Comparison of ENCODE assay signal across 12 cellular contexts in genomic region chr15:66705277-66705927, GRCh38. TPM values are rescaled to one million over a fixed set of nuclear protein-coding genes. Genes with fewer than 3 reads are reported as not detected.
DNase-seq lines count a peak whose midpoint lies in the region; ATAC-seq, FAIRE-seq and TF ChIP-seq lines count a peak whose summit lies in the region.
"Had no signal": no experiment of that assay in that cellular context is flagged by ENCODE, and none has a peak within 500 bp of the region (broad histone marks: within the 10 kb centered on the region; RNA-seq: fewer than 3 reads in every experiment).

No MANE protein-coding gene starts in this region.

- H3K79me1 ChIP-seq in H1 (ENCODE audit: low read depth, low read length): no peaks in the 10 kb centered on the region

- no peak for DNase-seq in AG09309 (ENCODE audit: low read depth)
- no peak for DNase-seq in Jurkat, Clone E6-1 (ENCODE audit: low read depth, low spot score)
- DNase-seq in H1 (ENCODE audit: low read depth in 1 of 2, low spot score in 2 of 2): no peak
- no peak for DNase-seq in neural crest cell (ENCODE audit: low read depth, low spot score)
- DNase-seq in activated CD4-positive, alpha-beta T cell treated with anti-CD3 and anti-CD28 coated beads for 4 hours: no peak
- no peak for DNase-seq in CD8-positive, alpha-beta T cell
- DNase-seq in GM19238 (ENCODE audit: insufficient read length, low spot score): no peak
- DNase-seq: activated naive CD4-positive, alpha-beta T cell treated with anti-CD3 and anti-CD28 coated beads for 36 hours; midbrain; NCI-H1105; stimulated activated CD4-positive, alpha-beta T cell treated with anti-CD3 and anti-CD28 coated beads, Interleukin-2, amount 100 ng/mL, for 24 hours had no signal

- no peak overlapping the region for H3K4ac ChIP-seq in H1 (replicated peaks; ENCODE audit: insufficient read length, low read depth, low read length)

- peak overlapping the region; percentile 93 for H3K4me3 Mint-ChIP-seq in neural crest cell
- H3K4me3 Mint-ChIP-seq in CD8-positive, alpha-beta T cell: no peak overlapping the region

- peaks cover 32% of the 10 kb centered on the region for H3K4me1 Mint-ChIP-seq in neural crest cell
- H3K4me1 Mint-ChIP-seq in CD8-positive, alpha-beta T cell (ENCODE audit: low read depth): peaks cover 17% of the 10 kb centered on the region

- H3K4me3 ChIP-seq in AG09309 (ENCODE audit: control insufficient read depth, low read depth, low read length) (peak overlapping the region; percentile 79), H1 (ENCODE audit: extremely low read depth in 1 of 4, insufficient read depth in 2 of 4, low read depth in 3 of 4, low read length in 4 of 4) (no peak overlapping the region)
- peak overlapping the region; percentile 92; the same call in 1 of the 2 replicates for H3K4me3 ChIP-seq in Jurkat, Clone E6-1 (ENCODE audit: low read length)
- no peak overlapping the region for H3K4me3 ChIP-seq in CD8-positive, alpha-beta T cell (ENCODE audit: low read depth, low read length)

- H4K20me1 ChIP-seq in H1 (replicated peaks in 1 of 2; ENCODE audit: control insufficient read depth in 1 of 2, insufficient read depth in 2 of 2, low read length in 2 of 2): peaks cover 9 to 20% of the 10 kb centered on the region in 2 experiments

- no peak overlapping the region for H2AFZ ChIP-seq in H1 (ENCODE audit: low read length)

- H3K4me2 ChIP-seq in H1 (ENCODE audit: insufficient read depth in 1 of 2, low read depth in 2 of 2, low read length in 2 of 2): peak overlapping the region in 1 of 2 experiments; percentile 96; a peak in 1 of 4 replicates

- no peak for TF ChIP-seq POLR2A in H1 (IDR thresholded peaks at IDR 0.05; ENCODE audit: control extremely low read depth in 1 of 2, low read depth in 2 of 2, low read length in 2 of 2)

- CTCF ChIA-PET in H1 (lab: Charles Lee; ENCODE audit: partially characterized antibody): interaction anchor here (0.8 to 16.9 kb wide), 27 partner anchors 7 to 203 kb away, joined by 3 to 361 read pairs (median 4); no protein-coding TSS in a partner anchor
- CTCF ChIA-PET in CD8-positive, alpha-beta T cell (lab: Charles Lee): interaction anchor here (0.6 to 0.7 kb wide), 2 partner anchors 17 to 1474 kb away, joined by 3 read pairs; no protein-coding TSS in a partner anchor

- no peak overlapping the region for H3K9ac ChIP-seq in H1 (replicated peaks in 1 of 4; ENCODE audit: extremely low read depth in 1 of 4, low read depth in 3 of 4, low read length in 3 of 4)

- peak overlapping the region; percentile 61; the same call in 1 of the 2 replicates for H2BK20ac ChIP-seq in H1 (ENCODE audit: low read length)

- H2AK5ac ChIP-seq in H1 (ENCODE audit: low read depth, low read length): peak overlapping the region; percentile 44; the same call in 1 of the 2 replicates

- intact Hi-C loops in CD8-positive, alpha-beta T cell (cut with DNase I, micrococcal nuclease): loop anchor here (10.0 kb wide), 1 partner anchor 549 kb away; the partner anchor contains the start of genes AAGAB (in 2 of the 2) and IQCH (in 2 of the 2)

- no peaks in the 10 kb centered on the region for H3K9me3 ChIP-seq in H1 (ENCODE audit: insufficient read depth in 2 of 2, low read depth in 1 of 2, low read length in 1 of 2)
- H3K9me3 ChIP-seq in CD8-positive, alpha-beta T cell (ENCODE audit: low read length): no peaks in the 10 kb centered on the region

- H3K27ac ChIP-seq in H1 (ENCODE audit: low read depth, low read length): no peak overlapping the region
- no peak overlapping the region for H3K27ac ChIP-seq in CD8-positive, alpha-beta T cell (ENCODE audit: low read depth, low read length)

- no peak overlapping the region for H2BK120ac ChIP-seq in H1 (replicated peaks; ENCODE audit: low read depth, low read length)

- H4K8ac ChIP-seq in H1 (ENCODE audit: extremely low read depth, insufficient read depth, low read length): no peak overlapping the region

- POLR2A ChIA-PET in H1 (lab: Charles Lee; ENCODE audit: partially characterized antibody): interaction anchor here (0.6 to 3.5 kb wide), 4 partner anchors 19 to 358 kb away, joined by 3 to 17 read pairs (median 5); no protein-coding TSS in a partner anchor
- POLR2A ChIA-PET in CD8-positive, alpha-beta T cell (lab: Charles Lee): interaction anchor here (1.5 kb wide), 1 partner anchor 15 kb away, joined by 3 read pairs; no protein-coding TSS in a partner anchor

- H3K56ac ChIP-seq in H1 (replicated peaks; ENCODE audit: insufficient read length, low read depth, low read length): no peak overlapping the region

- FAIRE-seq in H1 (lab: Jason Lieb, UNC): no peak

- H4K91ac ChIP-seq in H1 (replicated peaks; ENCODE audit: insufficient read length, low read length): no peak overlapping the region

- H3K27me3 ChIP-seq in H1 (replicated peaks in 1 of 4; ENCODE audit: control insufficient read depth in 3 of 4, extremely low read depth in 1 of 4, insufficient read depth in 3 of 4, low read length in 3 of 4): peaks cover 18 to 38% (median 31%) of the 10 kb centered on the region in 4 experiments; a peak in 6 of 7 replicates
- H3K27me3 ChIP-seq in CD8-positive, alpha-beta T cell (ENCODE audit: insufficient read depth, low read length): peaks cover 8% of the 10 kb centered on the region

- H3K36me3 ChIP-seq in H1 (ENCODE audit: control insufficient read depth in 2 of 4, insufficient read depth in 4 of 4, low read length in 3 of 4): peaks cover 0 to 8% (median 0%) of the 10 kb centered on the region in 4 experiments; a peak in 1 of 8 replicates
- H3K36me3 ChIP-seq in CD8-positive, alpha-beta T cell (ENCODE audit: insufficient read depth, low read length): no peaks in the 10 kb centered on the region

- H3K23me2 ChIP-seq in H1 (ENCODE audit: low read depth, low read length): peaks cover 25% of the 10 kb centered on the region; the same call in 1 of the 2 replicates

- H3K79me2 ChIP-seq in H1 (ENCODE audit: control insufficient read depth in 1 of 2, insufficient read depth in 2 of 2, low read length in 2 of 2): no peaks in the 10 kb centered on the region

- no peak for TF ChIP-seq CTCF in AG09309 (IDR thresholded peaks at IDR 0.05; ENCODE audit: control insufficient read depth, insufficient read depth, low read depth, low read length, missing control alignments)
- TF ChIP-seq CTCF in H1 (IDR thresholded peaks at IDR 0.05; ENCODE audit: control extremely low read depth in 1 of 3, insufficient read depth in 1 of 3, low read depth in 1 of 3, low read length in 3 of 3): no peak
- TF ChIP-seq CTCF in neural crest cell (conservative IDR thresholded peaks at IDR 0.05): no peak
- TF ChIP-seq CTCF in CD8-positive, alpha-beta T cell (IDR thresholded peaks at IDR 0.05): no peak

- peaks cover 0 to 28% (median 16%) of the 10 kb centered on the region in 4 experiments; a peak in 6 of 7 replicates for H3K4me1 ChIP-seq in H1 (replicated peaks in 1 of 4; ENCODE audit: control insufficient read depth in 3 of 4, insufficient read depth in 4 of 4, low read length in 3 of 4)
- peaks cover 17% of the 10 kb centered on the region for H3K4me1 ChIP-seq in CD8-positive, alpha-beta T cell (ENCODE audit: insufficient read depth, low read length)

- peaks cover 24% of the 10 kb centered on the region for H3K27me3 Mint-ChIP-seq in neural crest cell (ENCODE audit: low read depth)
- peaks cover 12% of the 10 kb centered on the region for H3K27me3 Mint-ChIP-seq in CD8-positive, alpha-beta T cell (ENCODE audit: low read depth)

- TF ChIP-seq RAD21 in H1 (IDR thresholded peaks at IDR 0.05 in 1 of 2, conservative IDR thresholded peaks at IDR 0.05 in 1 of 2; ENCODE audit: low read depth in 2 of 2, low read length in 2 of 2): no peak

- peak overlapping the region; percentile 84; the same call in 1 of the 2 replicates for H2BK12ac ChIP-seq in H1 (ENCODE audit: low read depth, low read length)

- no peaks in the 10 kb centered on the region for H3K9me3 Mint-ChIP-seq in neural crest cell
- H3K9me3 Mint-ChIP-seq in CD8-positive, alpha-beta T cell: no peaks in the 10 kb centered on the region
- H3K9me3 Mint-ChIP-seq: activated naive CD4-positive, alpha-beta T cell treated with anti-CD3 and anti-CD28 coated beads for 36 hours had no signal

- WGBS in H1 (ENCODE audit: extremely low coverage in 1 of 2, insufficient coverage in 1 of 2, insufficient read length in 1 of 2, insufficient replicate concordance in 2 of 2, low coverage in 1 of 2, low lambda C conversion rate in 2 of 2, missing lambda C conversion rate in 1 of 2), 2 experiments: 90% methylated on average over 3 of the region's 3 CpGs; no CpG with 5 or more reads in 1 of the 2 experiments

- no peaks in the 10 kb centered on the region for H3K36me3 Mint-ChIP-seq in neural crest cell (ENCODE audit: low read depth)
- H3K36me3 Mint-ChIP-seq in CD8-positive, alpha-beta T cell: peaks cover 3% of the 10 kb centered on the region

- TF ChIP-seq EP300 in H1 (IDR thresholded peaks at IDR 0.05; ENCODE audit: borderline replicate concordance in 1 of 2, low read depth in 2 of 2, low read length in 2 of 2): no peak

- no peak for ATAC-seq in CD8-positive, alpha-beta T cell
- no peak for ATAC-seq in HG03196 (IDR thresholded peaks at IDR 0.05; ENCODE audit: unreplicated experiment)

- H3K23ac ChIP-seq in H1 (ENCODE audit: insufficient read length): no peak overlapping the region

- H2BK5ac ChIP-seq in H1 (ENCODE audit: low read depth, low read length): no peak overlapping the region

- no peak overlapping the region for H3K27ac Mint-ChIP-seq in neural crest cell (ENCODE audit: unreplicated experiment)
- H3K27ac Mint-ChIP-seq in CD8-positive, alpha-beta T cell: no peak overlapping the region
- H3K27ac Mint-ChIP-seq: activated naive CD4-positive, alpha-beta T cell treated with anti-CD3 and anti-CD28 coated beads for 36 hours had no signal

- no peak overlapping the region for H4K5ac ChIP-seq in H1 (ENCODE audit: insufficient read length, low read depth, low read length)

- H3K14ac ChIP-seq in H1 (ENCODE audit: insufficient read length): no peak overlapping the region

- 0 out of 2 replicates have a peak overlapping the region, but pooled peaks have one; percentile 81 for H2BK15ac ChIP-seq in H1 (ENCODE audit: low read length)

- no peak overlapping the region for H3K18ac ChIP-seq in H1 (ENCODE audit: extremely low read depth, low read length)

TF ChIP-seq in H1, 55 proteins besides CTCF, POLR2A, EP300 and RAD21 (continues in another document):
- TF ChIP-seq KDM4A (IDR thresholded peaks at IDR 0.05; ENCODE audit: low read depth, low read length, severe bottlenecking) (no peak), EGR1 (IDR thresholded peaks at IDR 0.05; ENCODE audit: borderline replicate concordance, low read depth, low read length) (no peak)

RNA-seq across cellular contexts. Expression of gene SMAD6, which starts 3.4 kb away (rescaled TPM):
- polyA plus RNA-seq in Jurkat, Clone E6-1 (2012; ENCODE audit: insufficient read depth, insufficient read length): 4.9 TPM
- 7.0 and 7.6 TPM in 2 replicates for total RNA-seq in H1 (2021; fragmentation: NEBNext Ultra II Directional; extraction: Animal tissue kit (Norgen Biotek cat#: 25700))
- polyA plus RNA-seq in H1 (2011; rRNA removed): 1.8 and 3.4 TPM in 2 replicates
- 2.6 TPM for polyA plus RNA-seq in H1 (2011; cell fraction: cytosol; rRNA removed)
- polyA plus RNA-seq in H1 (2011; cell fraction: nucleus; rRNA removed): 11.4 TPM
- polyA plus RNA-seq in H1 (2012, experiment 1 of 2): 2.9 to 3.9 TPM (median 3.1 TPM) in 4 replicates
- 2.1 TPM for polyA plus RNA-seq in H1 (2012, experiment 2 of 2)
- 1.9 TPM for polyA plus RNA-seq in H1 (2013, experiment 1 of 2)
- polyA plus RNA-seq in H1 (2013, experiment 2 of 2): 2.1 TPM
- polyA minus RNA-seq in H1 (2011; rRNA and poly(A)+ RNA removed): 3.9 and 6.1 TPM in 2 replicates
- 6.3 TPM for polyA minus RNA-seq in H1 (2011; cell fraction: cytosol; rRNA and poly(A)+ RNA removed)
- polyA minus RNA-seq in H1 (2011; cell fraction: nucleus; rRNA and poly(A)+ RNA removed): 12.2 TPM
- total RNA-seq in neural crest cell: 4.7 and 5.4 TPM in 2 replicates
- total RNA-seq in CD8-positive, alpha-beta T cell: under 1 TPM; 0.56 to 0.73 TPM

Comparison
In these comparisons a context has a peak if more than half of its experiments do, and no peak if none do; other contexts are left out.
1. H3K4me3 ChIP-seq: peak in AG09309 (single experiment) and Jurkat, Clone E6-1 (single experiment); none in H1 (0 of 4) and CD8-positive, alpha-beta T cell (single experiment).